10 cellular contexts compared by ENCODE assay signal in genomic region chr19:46954502-46955004, GRCh38.
DNase-seq lines count a peak whose midpoint lies in the region; ATAC-seq, FAIRE-seq and TF ChIP-seq lines count a peak whose summit lies in the region.
"Had no signal": no experiment of that assay in that cellular context is flagged by ENCODE, and none has a peak within 500 bp of the region (broad histone marks: within the 10 kb centered on the region; RNA-seq: fewer than 3 reads in every experiment).

No MANE protein-coding gene starts in this region.

- no peak for FAIRE-seq in H54 (lab: Jason Lieb, UNC)

- H3K9me3 Mint-ChIP-seq in WTC11, result no peaks in the 10 kb centered on the region

- CTCF ChIA-PET in WTC11 (lab: Charles Lee), result interaction anchor here (1.0 to 1.3 kb wide), 3 partner anchors 27 to 61 kb away, joined by 3 to 5 read pairs (median 3); no protein-coding TSS in a partner anchor

- POLR2A ChIA-PET in WTC11 (lab: Charles Lee), result interaction anchor here (0.6 kb wide), 1 partner anchor 42 kb away, joined by 3 read pairs; no protein-coding TSS in a partner anchor

- intact Hi-C loops in right lobe of liver (cut with DNase I), result no loop called here

- TF ChIP-seq POLR2A in right lobe of liver (IDR thresholded peaks at IDR 0.05) (no peak), H54 (IDR thresholded peaks at IDR 0.05; ENCODE audit: low read depth, low read length) (no peak)

- peak overlapping the region; percentile 87; the same call in 1 of the 2 replicates for H3K27ac Mint-ChIP-seq in WTC11

- H3K4me3 ChIP-seq in ACC112 (ENCODE audit: low read depth, low read length), result no peak overlapping the region
- peak overlapping the region in 1 of 3 donors; percentile 18 for H3K4me3 ChIP-seq in right lobe of liver
- H3K4me3 ChIP-seq in foreskin fibroblast (ENCODE audit: low read depth in 1 of 2, low read length in 2 of 2), result no peak overlapping the region
- H3K4me3 ChIP-seq: prostate gland had no signal

- no peak overlapping the region for H2AFZ ChIP-seq in ACC112 (ENCODE audit: low read length, unreplicated experiment)

- H3K79me2 ChIP-seq in ACC112 (ENCODE audit: control insufficient read depth, insufficient read depth, low read length, unreplicated experiment), result peaks cover 45% of the 10 kb centered on the region

- H3K27me3 Mint-ChIP-seq in WTC11 (ENCODE audit: low read depth), result no peaks in the 10 kb centered on the region

- H3K4me1 Mint-ChIP-seq in WTC11, result peaks cover 13% of the 10 kb centered on the region

- no peak overlapping the region for H3K4me3 Mint-ChIP-seq in WTC11

- H3K4me1 ChIP-seq in ACC112 (ENCODE audit: control insufficient read depth, insufficient read depth, low read length, unreplicated experiment) (peaks cover 61% of the 10 kb centered on the region), right lobe of liver (peaks cover 0 to 71% (median 35%) of the 10 kb centered on the region in 4 donors)

- 20% methylated on average over 7 of the region's 7 CpGs for WGBS in right lobe of liver (ENCODE audit: insufficient coverage, low coverage, low lambda C conversion rate, missing lambda C conversion rate)

- DNase-seq in GM20000 (ENCODE audit: low spot score) (peak; percentile 29), WTC11 (ENCODE audit: low spot score) (no peak), right lobe of liver (no peak), H54 (ENCODE audit: insufficient read length, low spot score) (no peak), foreskin fibroblast (no peak)
- no peak for DNase-seq in stimulated activated CD4-positive, alpha-beta T cell treated with anti-CD3 and anti-CD28 coated beads, Interleukin-12 subunit alpha, Interleukin-12 subunit beta, amount 100 ng/mL, for 4 hours
- no peak for DNase-seq in activated effector memory CD4-positive, alpha-beta T cell treated with anti-CD3 and anti-CD28 coated beads, Interleukin-2, amount 50 U/mL, for 16 hours
- DNase-seq: activated gamma-delta T cell treated with Interleukin-2 at 50 U/mL for 16 hours had no signal

- H3K27ac ChIP-seq in ACC112 (ENCODE audit: low read depth, low read length), result peak overlapping the region; percentile 98
- peak overlapping the region; percentile 61 to 85 (median 73) for H3K27ac ChIP-seq in right lobe of liver
- H3K27ac ChIP-seq: prostate gland had no signal

- TF ChIP-seq CTCF in GM20000 (IDR thresholded peaks at IDR 0.05; ENCODE audit: extremely low read depth, missing control alignments) (no peak), WTC11 (IDR thresholded peaks at IDR 0.05) (no peak), right lobe of liver (IDR thresholded peaks at IDR 0.05) (no peak), foreskin fibroblast (IDR thresholded peaks at IDR 0.05; ENCODE audit: low read depth, low read length) (no peak)

- no peaks in the 10 kb centered on the region for H3K27me3 ChIP-seq in ACC112 (ENCODE audit: insufficient read depth, low read length)
- no peaks in the 10 kb centered on the region for H3K27me3 ChIP-seq in right lobe of liver

- H3K9me3 ChIP-seq in right lobe of liver, result no peaks in the 10 kb centered on the region
- H3K9me3 ChIP-seq: prostate gland had no signal

- ATAC-seq in WTC11, result no peak
- ATAC-seq in right lobe of liver, result peak; percentile 47 to 64 (median 58)

- H3K36me3 ChIP-seq in ACC112 (ENCODE audit: insufficient read depth, low read length) (0 out of 2 replicates have a peak, but pooled peaks cover 5% of the 10 kb centered on the region), right lobe of liver (peaks cover 0 to 3% (median 0%) of the 10 kb centered on the region in 4 donors)
- H3K36me3 ChIP-seq: prostate gland had no signal

- peaks cover 8% of the 10 kb centered on the region for H3K36me3 Mint-ChIP-seq in WTC11

TF ChIP-seq in WTC11, 78 proteins besides CTCF, POLR2A, EP300 and RAD21:
- no peak for TF ChIP-seq ATF2 (CRISPR knock-in tag; IDR thresholded peaks at IDR 0.05; ENCODE audit: borderline replicate concordance, low read depth)
- peak; percentile 56 for TF ChIP-seq GABPB1 (CRISPR knock-in tag; IDR thresholded peaks at IDR 0.05)
